1 cellular context compared by ENCODE assay signal in genomic region chr2:179248024-179248348, GRCh38.
TF ChIP-seq lines count a peak whose summit lies in the region.

No MANE protein-coding gene starts in this region.

TF ChIP-seq in A549, 52 proteins besides CTCF, POLR2A, EP300 and RAD21 (continued from another document):
- TF ChIP-seq MAFK (IDR thresholded peaks at IDR 0.05; ENCODE audit: partially characterized antibody) (no peak), RCOR1 (IDR thresholded peaks at IDR 0.05; ENCODE audit: low read depth, low read length) (no peak), REST (IDR thresholded peaks at IDR 0.05) (no peak), TFCP2L1 (CRISPR knock-in tag; IDR thresholded peaks at IDR 0.05) (no peak)
